Comparison of ENCODE assay signal across 1 cellular context in genomic region chr12:68807576-68808387, GRCh38.
A peak's percentile ranks its signal among the peaks of the same experiment; 100 is the strongest.
TF ChIP-seq lines count a peak whose summit lies in the region.

Gene MDM2 (plus strand): TSS chr12:68808177. CDS start chr12:68808478, 301 bp downstream.

TF ChIP-seq in GM12878, 131 proteins besides CTCF, POLR2A, EP300 and RAD21 (continued from another document):
- TF ChIP-seq TAF1 (IDR thresholded peaks at IDR 0.05; ENCODE audit: borderline replicate concordance, low read depth, low read length) (peak; percentile 85), KDM1A (IDR thresholded peaks at IDR 0.05; ENCODE audit: borderline replicate concordance) (no peak), CREB1 (IDR thresholded peaks at IDR 0.05; ENCODE audit: low read depth) (peak; percentile 66; the same call in 1 of the 2 replicates), MTA3 (IDR thresholded peaks at IDR 0.05; ENCODE audit: borderline replicate concordance, low read length) (peak; percentile 68; the same call in 1 of the 2 replicates), CBX3 (IDR thresholded peaks at IDR 0.05; ENCODE audit: borderline replicate concordance, low read depth) (no peak), TARDBP (IDR thresholded peaks at IDR 0.05; ENCODE audit: borderline replicate concordance) (no peak), SIN3A (IDR thresholded peaks at IDR 0.05; ENCODE audit: low read depth, low read length) (peak; percentile 58; the same call in 1 of the 2 replicates), EGR1 (IDR thresholded peaks at IDR 0.05; ENCODE audit: borderline replicate concordance in 1 of 2, low read depth in 2 of 2, low read length in 2 of 2) (peak in 1 of 2 experiments; percentile 22; a peak in 1 of 3 replicates), NFIC (IDR thresholded peaks at IDR 0.05; ENCODE audit: low read depth, low read length) (peak; percentile 63), RFX5 (IDR thresholded peaks at IDR 0.05; ENCODE audit: low read depth, low read length) (0 out of 2 replicates have a peak, but pooled peaks have one; percentile 14), NRF1 (conservative IDR thresholded peaks at IDR 0.05; ENCODE audit: low read depth, low read length) (0 out of 2 replicates have a peak, but pooled peaks have one; percentile 28), CBX5 (IDR thresholded peaks at IDR 0.05; ENCODE audit: low read depth) (peak; percentile 59), MYB (IDR thresholded peaks at IDR 0.05; ENCODE audit: borderline replicate concordance, low read depth, low read length) (peak; percentile 56; the same call in 1 of the 2 replicates), REST (IDR thresholded peaks at IDR 0.05; ENCODE audit: low read depth, low read length) (no peak; the same call in 1 of the 2 replicates), IKZF2 (IDR thresholded peaks at IDR 0.05) (peak; percentile 39 to 42; a peak in 3 of 4 replicates), SRF (IDR thresholded peaks at IDR 0.05; ENCODE audit: low read depth in 2 of 2, low read length in 2 of 2) (0 out of 4 replicates have a peak, but pooled peaks of 1 of the 2 experiments have one; percentile 21), ZNF207 (IDR thresholded peaks at IDR 0.05; ENCODE audit: borderline replicate concordance) (peak; percentile 50), SMAD1 (IDR thresholded peaks at IDR 0.05; ENCODE audit: low read depth, partially characterized antibody) (peak; percentile 96), MEF2A (IDR thresholded peaks at IDR 0.05; ENCODE audit: insufficient read depth, low read depth, low read length) (peak; percentile 91), POLR2AphosphoS5 (IDR thresholded peaks at IDR 0.05; ENCODE audit: low read length) (peak; percentile 82; the same call in 1 of the 2 replicates), NR2C1 (IDR thresholded peaks at IDR 0.05) (peak; percentile 46), MEF2B (IDR thresholded peaks at IDR 0.05; ENCODE audit: partially characterized antibody, poor library complexity, severe bottlenecking) (peak; percentile 84), BHLHE40 (IDR thresholded peaks at IDR 0.05; ENCODE audit: borderline replicate concordance in 1 of 2, low read depth in 2 of 2, low read length in 1 of 2) (peak in 1 of 2 experiments; percentile 56; a peak in 1 of 4 replicates), PKNOX1 (IDR thresholded peaks at IDR 0.05) (peak; percentile 80), ZNF687 (IDR thresholded peaks at IDR 0.05) (peak; percentile 85), HCFC1 (IDR thresholded peaks at IDR 0.05; ENCODE audit: low read length) (0 out of 2 replicates have a peak, but pooled peaks have one; percentile 34), LARP7 (IDR thresholded peaks at IDR 0.05) (peak; percentile 98), RUNX3 (IDR thresholded peaks at IDR 0.05; ENCODE audit: low read length) (peak; percentile 77), JUNB (IDR thresholded peaks at IDR 0.05) (no peak), POU2F2 (IDR thresholded peaks at IDR 0.05; ENCODE audit: borderline replicate concordance, low read depth, low read length) (peak; percentile 81), YY1 (IDR thresholded peaks at IDR 0.05; ENCODE audit: low read depth, low read length) (peak; percentile 68), ZNF24 (IDR thresholded peaks at IDR 0.05) (no peak; the same call in 1 of the 2 replicates), FOXM1 (IDR thresholded peaks at IDR 0.05; ENCODE audit: low read depth, low read length) (peak; percentile 73), IKZF1 (conservative IDR thresholded peaks at IDR 0.05) (peak; percentile 66), SPI1 (IDR thresholded peaks at IDR 0.05; ENCODE audit: borderline replicate concordance, insufficient read depth, low read depth, low read length) (peak; percentile 24; the same call in 1 of the 2 replicates), ZNF217 (IDR thresholded peaks at IDR 0.05) (no peak; the same call in 1 of the 2 replicates), MAX (IDR thresholded peaks at IDR 0.05; ENCODE audit: low read depth, low read length) (0 out of 2 replicates have a peak, but pooled peaks have one; percentile 30), IRF4 (IDR thresholded peaks at IDR 0.05; ENCODE audit: low read depth, low read length) (no peak)
